Comparison of ENCODE assay signal across 25 cellular contexts in the genomic region with DNA sequence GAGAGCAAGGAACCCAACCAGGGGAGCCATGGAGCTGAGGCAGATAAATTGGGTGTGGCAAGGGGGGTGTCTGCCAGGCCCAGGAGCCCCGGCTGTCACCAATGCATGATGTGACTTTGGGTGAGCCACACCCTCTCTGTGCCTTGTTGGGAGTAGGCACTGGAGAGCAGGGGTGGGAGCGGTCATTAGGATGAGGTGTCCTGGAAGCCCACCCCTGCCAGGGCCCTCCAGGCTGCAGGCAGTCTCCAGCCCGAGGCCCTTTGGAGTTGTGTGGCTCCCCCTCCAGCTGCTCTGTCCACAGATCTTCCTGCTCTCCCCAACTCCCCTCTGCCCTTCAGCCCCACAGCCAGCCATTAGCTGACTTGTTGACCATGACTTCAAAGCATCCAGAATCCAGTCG. TPM values are rescaled to one million over a fixed set of nuclear protein-coding genes. Genes with fewer than 3 reads are reported as not detected.
DNase-seq lines count a peak whose midpoint lies in the region; ATAC-seq, FAIRE-seq and TF ChIP-seq lines count a peak whose summit lies in the region.
"Had no signal": no experiment of that assay in that cellular context is flagged by ENCODE, and none has a peak within 500 bp of the region (broad histone marks: within the 10 kb centered on the region; RNA-seq: fewer than 3 reads in every experiment).

No MANE protein-coding gene starts in this region.

- H4K20me1 ChIP-seq in astrocyte (ENCODE audit: insufficient read depth, low read length), result no peaks in the 10 kb centered on the region

- intact Hi-C loops in CD8-positive, alpha-beta T cell (cut with DNase I, micrococcal nuclease), result no loop called here
- intact Hi-C loops in spleen (cut with DNase I; ENCODE audit: low total_unique reads), result no loop called here

- no peaks in the 10 kb centered on the region for H3K9me3 Mint-ChIP-seq in CD8-positive, alpha-beta T cell
- H3K9me3 Mint-ChIP-seq in astrocyte (ENCODE audit: unreplicated experiment), result peaks cover 2% of the 10 kb centered on the region
- no peaks in the 10 kb centered on the region for H3K9me3 Mint-ChIP-seq in naive thymus-derived CD8-positive, alpha-beta T cell
- H3K9me3 Mint-ChIP-seq: CD4-positive, alpha-beta T cell had no signal

- H3K9ac ChIP-seq in astrocyte (ENCODE audit: low read length), result no peak overlapping the region
- H3K9ac ChIP-seq: KMS-11 had no signal

- no peaks in the 10 kb centered on the region for H3K27me3 Mint-ChIP-seq in CD8-positive, alpha-beta T cell (ENCODE audit: low read depth)
- peaks cover 30% of the 10 kb centered on the region for H3K27me3 Mint-ChIP-seq in astrocyte (ENCODE audit: low read depth, unreplicated experiment)
- no peaks in the 10 kb centered on the region for H3K27me3 Mint-ChIP-seq in naive thymus-derived CD8-positive, alpha-beta T cell
- H3K27me3 Mint-ChIP-seq: CD4-positive, alpha-beta T cell had no signal

- H3K27ac Mint-ChIP-seq in CD8-positive, alpha-beta T cell, result peak overlapping the region; percentile 49
- peak overlapping the region; percentile 62 for H3K27ac Mint-ChIP-seq in astrocyte (ENCODE audit: unreplicated experiment)
- peak overlapping the region in 1 of 10 donors; percentile 68 for H3K27ac Mint-ChIP-seq in naive thymus-derived CD8-positive, alpha-beta T cell
- H3K27ac Mint-ChIP-seq: GM23338 had no signal

- peaks cover 46% of the 10 kb centered on the region for H3K4me1 ChIP-seq in CD8-positive, alpha-beta T cell (ENCODE audit: insufficient read depth, low read length)
- H3K4me1 ChIP-seq in HEK293 (ENCODE audit: control insufficient read depth, insufficient read depth, low read length), result no peaks in the 10 kb centered on the region
- H3K4me1 ChIP-seq in astrocyte (ENCODE audit: insufficient read depth, low read length), result no peaks in the 10 kb centered on the region
- peaks cover 5 to 65% (median 40%) of the 10 kb centered on the region in 6 donors for H3K4me1 ChIP-seq in spleen
- H3K4me1 ChIP-seq: HAP-1, SJSA1 had no signal

- H3K4me2 ChIP-seq in astrocyte (ENCODE audit: low read length), result no peak overlapping the region
- H3K4me2 ChIP-seq: GM23338, KMS-11 had no signal

- H3K4me1 Mint-ChIP-seq in CD8-positive, alpha-beta T cell (ENCODE audit: low read depth), result peaks cover 55% of the 10 kb centered on the region
- peaks cover 9% of the 10 kb centered on the region for H3K4me1 Mint-ChIP-seq in astrocyte (ENCODE audit: low read depth, unreplicated experiment)
- peaks cover 31 to 73% (median 64%) of the 10 kb centered on the region in 4 donors for H3K4me1 Mint-ChIP-seq in naive thymus-derived CD8-positive, alpha-beta T cell

- H3K27ac ChIP-seq in CD8-positive, alpha-beta T cell (ENCODE audit: low read depth, low read length), result no peak overlapping the region
- H3K27ac ChIP-seq in HEK293 (ENCODE audit: extremely low read depth, low read depth, low read length), result no peak overlapping the region
- H3K27ac ChIP-seq in astrocyte (ENCODE audit: low read depth, low read length), result no peak overlapping the region
- H3K27ac ChIP-seq in spleen, result no peak overlapping the region
- H3K27ac ChIP-seq: KMS-11, SJSA1 had no signal

- H2AFZ ChIP-seq in astrocyte (ENCODE audit: low read depth, low read length), result no peak overlapping the region
- H2AFZ ChIP-seq: GM23338 had no signal

- H3K36me3 Mint-ChIP-seq in CD8-positive, alpha-beta T cell, result peaks cover 48% of the 10 kb centered on the region
- peaks cover 9% of the 10 kb centered on the region for H3K36me3 Mint-ChIP-seq in astrocyte (ENCODE audit: low read depth, unreplicated experiment)
- H3K36me3 Mint-ChIP-seq in naive thymus-derived CD8-positive, alpha-beta T cell, result peaks cover 0 to 31% (median 8%) of the 10 kb centered on the region in 3 donors

- POLR2A ChIA-PET in CD8-positive, alpha-beta T cell (lab: Charles Lee), result interaction anchor here (0.9 to 2.3 kb wide), 3 partner anchors 10 to 52 kb away, joined by 3 to 15 read pairs (median 3); a partner anchor contains a TSS
- POLR2A ChIA-PET in HEK293 (lab: Yijun Ruan, JAX), result no interaction called here
- POLR2A ChIA-PET in naive thymus-derived CD8-positive, alpha-beta T cell (lab: Charles Lee), result interaction anchor here (0.6 to 2.4 kb wide), 3 partner anchors 11 to 635 kb away, joined by 3 to 16 read pairs (median 4); a partner anchor contains a TSS

- no peaks in the 10 kb centered on the region for H3K27me3 ChIP-seq in CD8-positive, alpha-beta T cell (ENCODE audit: insufficient read depth, low read length)
- H3K27me3 ChIP-seq in astrocyte (ENCODE audit: insufficient read depth, low read length) (peaks cover 6% of the 10 kb centered on the region), spleen (replicated peaks in 1 of 7) (peaks cover 0 to 5% (median 0%) of the 10 kb centered on the region in 7 donors)
- H3K27me3 ChIP-seq: SJSA1 had no signal

- peaks cover 14% of the 10 kb centered on the region for H3K36me3 ChIP-seq in CD8-positive, alpha-beta T cell (ENCODE audit: insufficient read depth, low read length)
- no peaks in the 10 kb centered on the region for H3K36me3 ChIP-seq in HEK293 (ENCODE audit: control insufficient read depth in 2 of 2, insufficient read depth in 1 of 2, low read length in 2 of 2)
- H3K36me3 ChIP-seq in astrocyte (ENCODE audit: insufficient read depth, low read length), result no peaks in the 10 kb centered on the region
- H3K36me3 ChIP-seq in spleen, result peaks cover 0 to 54% (median 18%) of the 10 kb centered on the region in 6 donors
- H3K36me3 ChIP-seq: HAP-1, SJSA1 had no signal

- no peak overlapping the region for H3K4me3 ChIP-seq in CD8-positive, alpha-beta T cell (ENCODE audit: low read depth, low read length)
- H3K4me3 ChIP-seq in HEK293 (ENCODE audit: low read depth, low read length) (no peak overlapping the region), astrocyte (ENCODE audit: insufficient read depth, low read depth, low read length) (no peak overlapping the region), spleen (no peak overlapping the region)
- H3K4me3 ChIP-seq: GM23338, HAP-1, SJSA1 had no signal

- no peak for FAIRE-seq in astrocyte (lab: Jason Lieb, UNC)
- FAIRE-seq: GM12892, HTR-8/SVneo, RCC 7860 had no signal

- 66 to 83% (median 73%) methylated on average over 4 of the region's 4 CpGs for WGBS in spleen, 5 donors

- no peaks in the 10 kb centered on the region for H3K79me2 ChIP-seq in astrocyte (ENCODE audit: insufficient read depth, low read length)

- H3K4me3 Mint-ChIP-seq in CD8-positive, alpha-beta T cell, result no peak overlapping the region
- no peak overlapping the region for H3K4me3 Mint-ChIP-seq in astrocyte (ENCODE audit: unreplicated experiment)
- peak overlapping the region in 2 of 10 donors; percentile 15 to 31 for H3K4me3 Mint-ChIP-seq in naive thymus-derived CD8-positive, alpha-beta T cell
- H3K4me3 Mint-ChIP-seq: CD4-positive, alpha-beta T cell; GM23338 had no signal

- no peak for ATAC-seq in CD8-positive, alpha-beta T cell
- no peak for ATAC-seq in naive thymus-derived CD8-positive, alpha-beta T cell
- ATAC-seq: GM23338 had no signal

- H3K9me3 ChIP-seq in CD8-positive, alpha-beta T cell (ENCODE audit: low read length), result no peaks in the 10 kb centered on the region
- H3K9me3 ChIP-seq in HEK293 (ENCODE audit: control insufficient read depth, insufficient read depth, low read depth, low read length), result no peaks in the 10 kb centered on the region
- H3K9me3 ChIP-seq in astrocyte (ENCODE audit: insufficient read depth, low read depth, low read length), result peaks cover 4% of the 10 kb centered on the region
- no peaks in the 10 kb centered on the region for H3K9me3 ChIP-seq in spleen
- H3K9me3 ChIP-seq: Caco-2, HAP-1, SJSA1 had no signal

- CTCF ChIA-PET in CD8-positive, alpha-beta T cell (lab: Charles Lee), result interaction anchor here (1.2 to 1.8 kb wide), 2 partner anchors 11 to 90 kb away, joined by 4 to 7 read pairs; a partner anchor contains a TSS
- CTCF ChIA-PET in HEK293 (lab: Yijun Ruan, JAX), result interaction anchor here (0.8 to 1.9 kb wide), 2 partner anchors 9 to 90 kb away, joined by 3 to 7 read pairs; no protein-coding TSS in a partner anchor

- no peak for TF ChIP-seq CTCF in CD8-positive, alpha-beta T cell (IDR thresholded peaks at IDR 0.05)
- TF ChIP-seq CTCF in HEK293 (tag by site-specific recombination; IDR thresholded peaks at IDR 0.05) (no peak), astrocyte (IDR thresholded peaks at IDR 0.05; ENCODE audit: insufficient read depth, low read depth, low read length) (no peak), spleen (IDR thresholded peaks at IDR 0.05 in 8 of 11, conservative IDR thresholded peaks at IDR 0.05 in 3 of 11) (no peak)

- TF ChIP-seq POLR2A in spleen (IDR thresholded peaks at IDR 0.05), result no peak

- DNase-seq in CD8-positive, alpha-beta T cell, result no peak
- DNase-seq in astrocyte (ENCODE audit: low read depth) (no peak), spleen (peak; percentile 52), NCI-H2171 (lab: John Stamatoyannopoulos, UW) (no peak), D341Med (ENCODE audit: low spot score) (no peak)
- DNase-seq in naive thymus-derived CD8-positive, alpha-beta T cell, result no peak
- DNase-seq: Caco-2; CD4-positive, alpha-beta T cell; IMR-90; MV-4-11; NCI-H1694; NCI-H2081; NCI-H2171 treated with DMSO at 0.1 percent for 48 hours; NCI-H524 treated with DMSO at 0.1 percent for 48 hours; OCI-M1 had no signal

TF ChIP-seq in HEK293, 187 proteins besides CTCF, POLR2A, EP300 and RAD21:
- TF ChIP-seq ZNF473 (tag by site-specific recombination; IDR thresholded peaks at IDR 0.05) (no peak), KLF1 (tag by site-specific recombination; IDR thresholded peaks at IDR 0.05) (peak; percentile 61)

RNA-seq across cellular contexts. Expression of a gene that starts 11.4 kb away (rescaled TPM):
- total RNA-seq in CD8-positive, alpha-beta T cell, result 10 to 100 TPM; 58.5 to 61.5 TPM
- 8.6 and 13.8 TPM in 2 replicates for total RNA-seq in astrocyte
- 100 to 1,000 TPM in 2 of 7 donors, 10 to 100 TPM in 5; 56.5 to 109 (median 75.3) TPM for total RNA-seq in spleen
- 10 to 100 TPM; 20.0 to 34.6 (median 26.8) TPM for polyA plus RNA-seq in spleen
- total RNA-seq in naive thymus-derived CD8-positive, alpha-beta T cell, result 100 to 1,000 TPM; 114 to 125 TPM
- polyA plus RNA-seq in naive thymus-derived CD8-positive, alpha-beta T cell, result 10 to 100 TPM; 27.8 to 49.6 (median 42.4) TPM
- total RNA-seq: G401, SJSA1 had no signal

RNA-seq across cellular contexts. Expression of a gene that starts 52.8 kb away (rescaled TPM):
- 10 to 100 TPM; 69.1 to 71.0 TPM for total RNA-seq in CD8-positive, alpha-beta T cell
- total RNA-seq in astrocyte (420 and 434 TPM in 2 replicates), spleen (100 to 1,000 TPM in 5 of 7 donors, 10 to 100 TPM in 2; 67.4 to 148 (median 118) TPM)
- polyA plus RNA-seq in spleen, result 10 to 100 TPM; 32.8 to 56.5 (median 36.3) TPM
- 10 to 100 TPM; 61.4 to 66.7 TPM for total RNA-seq in naive thymus-derived CD8-positive, alpha-beta T cell
- 10 to 100 TPM; 36.8 to 64.7 (median 44.8) TPM for polyA plus RNA-seq in naive thymus-derived CD8-positive, alpha-beta T cell
- total RNA-seq: G401 had no signal

RNA-seq across cellular contexts. Expression of a gene that starts 56.7 kb away (rescaled TPM):
- not detected for total RNA-seq in CD8-positive, alpha-beta T cell
- total RNA-seq in astrocyte (not detected in 2 replicates), spleen (1 to 10 TPM in 2 of 7 donors, under 1 TPM in 2, not detected in 3; 0.77 to 1.3 (median 1.0) TPM)
- 1 to 10 TPM; 1.4 to 1.9 (median 1.5) TPM for polyA plus RNA-seq in spleen
- total RNA-seq in naive thymus-derived CD8-positive, alpha-beta T cell, result not detected
- polyA plus RNA-seq in naive thymus-derived CD8-positive, alpha-beta T cell, result not detected
- total RNA-seq: CD4-positive, alpha-beta T cell; G401; IMR-90; SJSA1 had no signal
- polyA plus RNA-seq: BJ, IMR-90 had no signal
